In genomic region chr16:362702-362999, GRCh38 we compare ENCODE assay signal across 5 cellular contexts. TPM values are rescaled to one million over a fixed set of nuclear protein-coding genes. Genes with fewer than 3 reads are reported as not detected.
DNase-seq lines count a peak whose midpoint lies in the region; ATAC-seq and TF ChIP-seq lines count a peak whose summit lies in the region.
"Not testable (repeated sequence)": the region's sequence is repeated elsewhere in the genome, so short reads cannot be mapped to it uniquely, and the experiment has no call there.

No MANE protein-coding gene starts in this region.

- H3K27me3 ChIP-seq in BLaER1 treated with 17β-estradiol and CSF1 and Interleukin-3, amounts not matched to agents 10 nM and 100 nM; IMR-90 (ENCODE audit: control insufficient read depth, insufficient read depth, low read length); NT2/D1 (ENCODE audit: insufficient read depth, insufficient read length); neuronal stem cell (ENCODE audit: control insufficient read depth in 3 of 3, insufficient read depth in 3 of 3, low read depth in 1 of 3, low read length in 3 of 3): not testable (repeated sequence)

- not testable (repeated sequence) for H4K91ac ChIP-seq in IMR-90 (ENCODE audit: insufficient read depth, low read depth, low read length)
- H4K91ac ChIP-seq in neuronal stem cell (ENCODE audit: low read depth, low read length, poor library complexity) = peak overlapping the region; percentile 79

- H2AK5ac ChIP-seq in IMR-90 (ENCODE audit: low read depth, low read length); neuronal stem cell (ENCODE audit: low read depth, low read length): not testable (repeated sequence)

- not testable (repeated sequence) for H2AFZ ChIP-seq in IMR-90 (replicated peaks; ENCODE audit: low read length, poor library complexity)
- peak overlapping the region; percentile 60 for H2AFZ ChIP-seq in neuronal stem cell (ENCODE audit: low read length)

- H2BK12ac ChIP-seq in neuronal stem cell (ENCODE audit: low read length) = peak overlapping the region; percentile 73

- H3K4me2 ChIP-seq in BLaER1 treated with 17β-estradiol and CSF1 and Interleukin-3, amounts not matched to agents 10 nM and 100 nM = peak overlapping the region; percentile 37 to 88 (median 65)
- not testable (repeated sequence) for H3K4me2 ChIP-seq in IMR-90 (ENCODE audit: low read depth, low read length); neuronal stem cell (ENCODE audit: insufficient read depth, low read length, poor library complexity, severe bottlenecking)

- H3K9me3 ChIP-seq in BLaER1 treated with 17β-estradiol and CSF1 and Interleukin-3, amounts not matched to agents 10 nM and 100 nM (replicated peaks in 1 of 11); IMR-90 (ENCODE audit: control insufficient read depth, insufficient read depth, low read length); NT2/D1 (ENCODE audit: insufficient read depth, low read length); neuronal stem cell (replicated peaks in 1 of 2; ENCODE audit: control insufficient read depth in 2 of 2, insufficient read depth in 1 of 2, low read depth in 1 of 2, low read length in 2 of 2): not testable (repeated sequence)

- peaks cover 13 to 60% (median 46%) of the 10 kb centered on the region in 10 experiments; a peak in 19 of 20 replicates for H3K4me1 ChIP-seq in BLaER1 treated with 17β-estradiol and CSF1 and Interleukin-3, amounts not matched to agents 10 nM and 100 nM
- H3K4me1 ChIP-seq in IMR-90 (ENCODE audit: control insufficient read depth, insufficient read depth, low read length) = not testable (repeated sequence)
- H3K4me1 ChIP-seq in NT2/D1 (ENCODE audit: insufficient read depth, insufficient read length) (peaks cover 20% of the 10 kb centered on the region), neuronal stem cell (ENCODE audit: control insufficient read depth in 2 of 2, insufficient read depth in 1 of 2, low read depth in 1 of 2, low read length in 2 of 2) (peaks cover 0 to 11% of the 10 kb centered on the region in 2 donors)

- not testable (repeated sequence) for H3K18ac ChIP-seq in IMR-90 (ENCODE audit: low read depth, low read length)
- peak overlapping the region; percentile 53 for H3K18ac ChIP-seq in neuronal stem cell (ENCODE audit: low read length)

- H3K9ac ChIP-seq in BLaER1 treated with 17β-estradiol and CSF1 and Interleukin-3, amounts not matched to agents 10 nM and 100 nM = peak overlapping the region in 2 of 11 experiments; percentile 23 to 26; a peak in 1 of 22 replicates
- not testable (repeated sequence) for H3K9ac ChIP-seq in IMR-90 (ENCODE audit: low read depth, low read length); neuronal stem cell (ENCODE audit: low read depth, low read length, poor library complexity)
- peak overlapping the region; percentile 32 for H3K9ac ChIP-seq in NT2/D1 (ENCODE audit: insufficient read length, low read depth)

- H4K5ac ChIP-seq in IMR-90 (ENCODE audit: low read depth, low read length) = not testable (repeated sequence)

- not testable (repeated sequence) for H3K23ac ChIP-seq in IMR-90 (ENCODE audit: low read depth, low read length)
- H3K23ac ChIP-seq in neuronal stem cell (ENCODE audit: low read depth, low read length, poor library complexity) = peak overlapping the region; percentile 93

- 60% methylated on average over 1 of the region's 24 CpGs; no CpG with 5 or more reads in 1 of the 2 experiments for WGBS in IMR-90 (ENCODE audit: extremely low coverage in 2 of 2, insufficient read length in 1 of 2), 2 experiments
- no CpG with 5 or more reads among the region's 24 CpGs for WGBS in neuronal stem cell (ENCODE audit: extremely low coverage in 2 of 2, insufficient read length in 2 of 2, insufficient replicate concordance in 1 of 2), 2 donors

- not testable (repeated sequence) for H2BK5ac ChIP-seq in IMR-90 (ENCODE audit: low read depth, low read length, poor library complexity, severe bottlenecking); neuronal stem cell (ENCODE audit: low read length)

- not testable (repeated sequence) for H3K36me3 Mint-ChIP-seq in activated CD8-positive, alpha-beta T cell treated with anti-CD3 and anti-CD28 coated beads for 36 hours (ENCODE audit: low read depth)

- TF ChIP-seq CTCF in IMR-90 (conservative IDR thresholded peaks at IDR 0.05; ENCODE audit: low read depth, low read length) = not testable (repeated sequence)
- peak; percentile 3 for TF ChIP-seq CTCF in activated CD8-positive, alpha-beta T cell treated with anti-CD3 and anti-CD28 coated beads for 36 hours (IDR thresholded peaks at IDR 0.05)

- not testable (repeated sequence) for H3K9me1 ChIP-seq in IMR-90 (ENCODE audit: insufficient read depth, low read length)

- not testable (repeated sequence) for H2BK120ac ChIP-seq in IMR-90 (ENCODE audit: low read depth, low read length); neuronal stem cell (ENCODE audit: low read depth, low read length)

- dilution Hi-C loops in IMR-90 (cut with HindIII; ENCODE audit: low sequenced_read_pairs, unreplicated experiment) = not testable (repeated sequence)

- H3K56ac ChIP-seq in IMR-90 (ENCODE audit: extremely low read depth, insufficient read depth, low read length) = not testable (repeated sequence)

- H4K8ac ChIP-seq in IMR-90 (ENCODE audit: low read depth in 2 of 2, low read length in 2 of 2); neuronal stem cell (ENCODE audit: low read depth, low read length): not testable (repeated sequence)

- TF ChIP-seq POLR2A in IMR-90 (IDR thresholded peaks at IDR 0.05; ENCODE audit: low read depth, low read length) = not testable (repeated sequence)

- POLR2A ChIA-PET in IMR-90 (lab: Charles Lee; ENCODE audit: unreplicated experiment) = not testable (repeated sequence)
- POLR2A ChIA-PET in activated CD8-positive, alpha-beta T cell treated with anti-CD3 and anti-CD28 coated beads for 36 hours (lab: Charles Lee) = interaction anchor here (0.9 kb wide), 1 partner anchor 134 kb away, joined by 5 read pairs; no protein-coding TSS in a partner anchor

- not testable (repeated sequence) for H3K4ac ChIP-seq in IMR-90 (ENCODE audit: low read depth, low read length); neuronal stem cell (ENCODE audit: low read length)

- not testable (repeated sequence) for DNase-seq in IMR-90; NT2/D1 (ENCODE audit: low read depth, low spot score); activated CD8-positive, alpha-beta T cell treated with anti-CD3 and anti-CD28 coated beads for 36 hours; neuronal stem cell (ENCODE audit: low spot score)

- H3K4me3 ChIP-seq in BLaER1 treated with 17β-estradiol and CSF1 and Interleukin-3, amounts not matched to agents 10 nM and 100 nM; IMR-90 (ENCODE audit: insufficient read depth, low read depth, low read length); NT2/D1 (ENCODE audit: insufficient read length, low read depth); neuronal stem cell (ENCODE audit: low read length in 2 of 2): not testable (repeated sequence)

- not testable (repeated sequence) for H3K9me3 Mint-ChIP-seq in activated CD8-positive, alpha-beta T cell treated with anti-CD3 and anti-CD28 coated beads for 36 hours

- H2AK9ac ChIP-seq in IMR-90 (replicated peaks; ENCODE audit: low read depth, low read length, poor library complexity) = not testable (repeated sequence)

- BruUV-seq in IMR-90 (replicated peaks; lab: Mats Ljungman, UMichigan) = not testable (repeated sequence)

- H3K4me3 Mint-ChIP-seq in activated CD8-positive, alpha-beta T cell treated with anti-CD3 and anti-CD28 coated beads for 36 hours = not testable (repeated sequence)

- CTCF ChIA-PET in IMR-90 (lab: Yijun Ruan, JAX) = interaction anchor here (0.5 to 2.2 kb wide), 9 partner anchors 8 to 266 kb away, joined by 3 to 10 read pairs (median 4); partner anchors contain the start of gene MRPL28
- CTCF ChIA-PET in activated CD8-positive, alpha-beta T cell treated with anti-CD3 and anti-CD28 coated beads for 36 hours (lab: Charles Lee) = interaction anchor here (0.7 to 2.4 kb wide), 24 partner anchors 8 to 297 kb away, joined by 3 to 20 read pairs (median 4); partner anchors contain the start of genes FAM234A, LUC7L and MRPL28

- intact Hi-C loops in IMR-90 (cut with micrococcal nuclease); activated CD8-positive, alpha-beta T cell treated with anti-CD3 and anti-CD28 coated beads for 36 hours (cut with micrococcal nuclease): not testable (repeated sequence)

- not testable (repeated sequence) for H3K27me3 Mint-ChIP-seq in activated CD8-positive, alpha-beta T cell treated with anti-CD3 and anti-CD28 coated beads for 36 hours

- H3K79me1 ChIP-seq in IMR-90 (ENCODE audit: low read depth in 1 of 2, low read length in 2 of 2); neuronal stem cell (ENCODE audit: low read depth, low read length): not testable (repeated sequence)

- H3K4me1 Mint-ChIP-seq in activated CD8-positive, alpha-beta T cell treated with anti-CD3 and anti-CD28 coated beads for 36 hours (ENCODE audit: low read depth) = not testable (repeated sequence)

- ATAC-seq in IMR-90 (ENCODE audit: low read depth) = peak; percentile 10
- not testable (repeated sequence) for ATAC-seq in activated CD8-positive, alpha-beta T cell treated with anti-CD3 and anti-CD28 coated beads for 36 hours

- H4K20me1 ChIP-seq in BLaER1 treated with 17β-estradiol and CSF1 and Interleukin-3, amounts not matched to agents 10 nM and 100 nM = peaks cover 0 to 39% (median 16%) of the 10 kb centered on the region in 11 experiments; a peak in 11 of 22 replicates
- not testable (repeated sequence) for H4K20me1 ChIP-seq in IMR-90 (ENCODE audit: insufficient read depth, low read length)

- not testable (repeated sequence) for H3K14ac ChIP-seq in IMR-90 (replicated peaks; ENCODE audit: low read depth, low read length); neuronal stem cell (ENCODE audit: low read length)

- not testable (repeated sequence) for H2BK15ac ChIP-seq in IMR-90 (ENCODE audit: low read depth, low read length); neuronal stem cell (ENCODE audit: low read length)

- peaks cover 12 to 21% (median 17%) of the 10 kb centered on the region in 11 experiments for H3K36me3 ChIP-seq in BLaER1 treated with 17β-estradiol and CSF1 and Interleukin-3, amounts not matched to agents 10 nM and 100 nM
- H3K36me3 ChIP-seq in IMR-90 (ENCODE audit: control insufficient read depth, insufficient read depth, low read length) (peaks cover 13% of the 10 kb centered on the region), NT2/D1 (ENCODE audit: insufficient read depth, insufficient read length, low read length) (peaks cover 19% of the 10 kb centered on the region), neuronal stem cell (replicated peaks in 1 of 2; ENCODE audit: control insufficient read depth in 2 of 2, insufficient read depth in 2 of 2, low read length in 2 of 2) (peaks cover 9 to 16% of the 10 kb centered on the region in 2 donors)

- in situ Hi-C loops in IMR-90 (cut with MboI; ENCODE audit: low sequenced_read_pairs) = not testable (repeated sequence)

- not testable (repeated sequence) for TF ChIP-seq RAD21 in IMR-90 (IDR thresholded peaks at IDR 0.05; ENCODE audit: low read length)

- H2BK20ac ChIP-seq in IMR-90 (ENCODE audit: low read depth, low read length) = not testable (repeated sequence)

- not testable (repeated sequence) for H3K27ac ChIP-seq in BLaER1 treated with 17β-estradiol and CSF1 and Interleukin-3, amounts not matched to agents 10 nM and 100 nM; IMR-90 (ENCODE audit: insufficient read depth, low read length); neuronal stem cell (replicated peaks; ENCODE audit: low read length)

- H3K27ac Mint-ChIP-seq in activated CD8-positive, alpha-beta T cell treated with anti-CD3 and anti-CD28 coated beads for 36 hours = not testable (repeated sequence)

RNA-seq across cellular contexts. Expression of gene MRPL28, which starts 7.7 kb away (rescaled TPM):
- 104 and 106 TPM in 2 replicates for total RNA-seq in IMR-90 (2012; rRNA removed)
- 181 and 255 TPM in 2 replicates for polyA plus RNA-seq in IMR-90 (2012; rRNA removed)
- polyA plus RNA-seq in IMR-90 (2012; cell fraction: cytosol; rRNA removed) = 224 and 350 TPM in 2 replicates
- polyA plus RNA-seq in IMR-90 (2012; cell fraction: nucleus; rRNA removed; ENCODE audit: low replicate concordance) = 81.5 and 129 TPM in 2 replicates
- total RNA-seq in activated CD8-positive, alpha-beta T cell treated with anti-CD3 and anti-CD28 coated beads for 36 hours = 10 to 100 TPM; 95.0 to 98.2 TPM
- polyA plus RNA-seq in neuronal stem cell (2013, experiment 1 of 2) = 68.8 TPM
- 73.1 TPM for polyA plus RNA-seq in neuronal stem cell (2013, experiment 2 of 2)

RNA-seq across cellular contexts. Expression of gene AXIN1, which starts 10.1 kb away (rescaled TPM):
- total RNA-seq in IMR-90 (2012; rRNA removed) = 10.9 and 11.9 TPM in 2 replicates
- 14.2 and 15.1 TPM in 2 replicates for polyA plus RNA-seq in IMR-90 (2012; rRNA removed)
- 18.6 and 22.1 TPM in 2 replicates for polyA plus RNA-seq in IMR-90 (2012; cell fraction: cytosol; rRNA removed)
- 19.0 and 28.1 TPM in 2 replicates for polyA plus RNA-seq in IMR-90 (2012; cell fraction: nucleus; rRNA removed; ENCODE audit: low replicate concordance)
- 10 to 100 TPM; 24.1 to 24.9 TPM for total RNA-seq in activated CD8-positive, alpha-beta T cell treated with anti-CD3 and anti-CD28 coated beads for 36 hours
- polyA plus RNA-seq in neuronal stem cell (2013, experiment 1 of 2) = 19.3 TPM
- 18.9 TPM for polyA plus RNA-seq in neuronal stem cell (2013, experiment 2 of 2)

RNA-seq across cellular contexts. Expression of gene PGAP6, which starts 19.1 kb away (rescaled TPM):
- total RNA-seq in IMR-90 (2012; rRNA removed) = 49.1 and 56.1 TPM in 2 replicates
- polyA plus RNA-seq in IMR-90 (2012; rRNA removed) = 124 and 125 TPM in 2 replicates
- polyA plus RNA-seq in IMR-90 (2012; cell fraction: cytosol; rRNA removed) = 60.8 and 173 TPM in 2 replicates
- 138 and 443 TPM in 2 replicates for polyA plus RNA-seq in IMR-90 (2012; cell fraction: nucleus; rRNA removed; ENCODE audit: low replicate concordance)
- 10 to 100 TPM; 21.9 to 24.8 TPM for total RNA-seq in activated CD8-positive, alpha-beta T cell treated with anti-CD3 and anti-CD28 coated beads for 36 hours
- 30.5 TPM for polyA plus RNA-seq in neuronal stem cell (2013, experiment 1 of 2)
- polyA plus RNA-seq in neuronal stem cell (2013, experiment 2 of 2) = 28.5 TPM

RNA-seq across cellular contexts. Expression of gene NME4, which starts 34.3 kb away (rescaled TPM):
- 123 and 124 TPM in 2 replicates for total RNA-seq in IMR-90 (2012; rRNA removed)
- 288 and 406 TPM in 2 replicates for polyA plus RNA-seq in IMR-90 (2012; rRNA removed)
- polyA plus RNA-seq in IMR-90 (2012; cell fraction: cytosol; rRNA removed) = 464 and 725 TPM in 2 replicates
- 233 and 407 TPM in 2 replicates for polyA plus RNA-seq in IMR-90 (2012; cell fraction: nucleus; rRNA removed; ENCODE audit: low replicate concordance)
- total RNA-seq in activated CD8-positive, alpha-beta T cell treated with anti-CD3 and anti-CD28 coated beads for 36 hours = 10 to 100 TPM; 22.9 to 24.2 TPM
- 329 TPM for polyA plus RNA-seq in neuronal stem cell (2013, experiment 1 of 2)
- 313 TPM for polyA plus RNA-seq in neuronal stem cell (2013, experiment 2 of 2)

RNA-seq across cellular contexts. Expression of gene DECR2, which starts 39.0 kb away (rescaled TPM):
- total RNA-seq in IMR-90 (2012; rRNA removed) = 3.9 TPM in 2 replicates
- polyA plus RNA-seq in IMR-90 (2012; rRNA removed) = 26.7 and 29.6 TPM in 2 replicates
- 14.9 and 32.6 TPM in 2 replicates for polyA plus RNA-seq in IMR-90 (2012; cell fraction: cytosol; rRNA removed)
- polyA plus RNA-seq in IMR-90 (2012; cell fraction: nucleus; rRNA removed; ENCODE audit: low replicate concordance) = 68.9 and 165 TPM in 2 replicates
- 1 to 10 TPM; 9.7 to 10.0 TPM for total RNA-seq in activated CD8-positive, alpha-beta T cell treated with anti-CD3 and anti-CD28 coated beads for 36 hours
- polyA plus RNA-seq in neuronal stem cell (2013, experiment 1 of 2) = 17.1 TPM
- polyA plus RNA-seq in neuronal stem cell (2013, experiment 2 of 2) = 17.8 TPM
